Comparison of ENCODE assay signal across 9 cellular contexts in genomic region chr17:61635913-61636432, GRCh38. TPM values are rescaled to one million over a fixed set of nuclear protein-coding genes. Genes with fewer than 3 reads are reported as not detected.
DNase-seq lines count a peak whose midpoint lies in the region; TF ChIP-seq lines count a peak whose summit lies in the region.
"Had no signal": no experiment of that assay in that cellular context is flagged by ENCODE, and none has a peak within 500 bp of the region (broad histone marks: within the 10 kb centered on the region; RNA-seq: fewer than 3 reads in every experiment).

No MANE protein-coding gene starts in this region.

- no peak overlapping the region for H3K9ac ChIP-seq in smooth muscle cell (ENCODE audit: low read depth)

- intact Hi-C loops in vagina (cut with DNase I): no loop called here

- 15% methylated on average over 3 of the region's 3 CpGs for WGBS in smooth muscle cell (ENCODE audit: low lambda C conversion rate)

- H3K36me3 ChIP-seq in HAP-1 (replicated peaks): no peaks in the 10 kb centered on the region
- H3K36me3 ChIP-seq in smooth muscle cell (ENCODE audit: low read depth): no peaks in the 10 kb centered on the region
- H3K36me3 ChIP-seq in vagina: no peaks in the 10 kb centered on the region

- H3K4me3 ChIP-seq in HAP-1 (no peak overlapping the region), smooth muscle cell (no peak overlapping the region), vagina (no peak overlapping the region)

- no peaks in the 10 kb centered on the region for H3K27me3 ChIP-seq in HAP-1 (ENCODE audit: low read depth)
- H3K27me3 ChIP-seq in smooth muscle cell (ENCODE audit: low read depth): peaks cover 9% of the 10 kb centered on the region
- H3K27me3 ChIP-seq in vagina: no peaks in the 10 kb centered on the region

- peak; percentile 93 for TF ChIP-seq CTCF in C4-2B (conservative IDR thresholded peaks at IDR 0.05)
- peak; percentile 55 for TF ChIP-seq CTCF in smooth muscle cell (IDR thresholded peaks at IDR 0.05; ENCODE audit: borderline replicate concordance, insufficient read depth, poor library complexity, severe bottlenecking)
- TF ChIP-seq CTCF in vagina (IDR thresholded peaks at IDR 0.05): peak in 1 of 3 experiments; percentile 11

- H3K4me2 ChIP-seq in smooth muscle cell: no peak overlapping the region

- H2AFZ ChIP-seq in smooth muscle cell (ENCODE audit: low read depth): no peak overlapping the region

- H3F3A ChIP-seq in smooth muscle cell (ENCODE audit: low read depth): no peaks in the 10 kb centered on the region

- in situ Hi-C loops in HAP-1 (cut with MboI; ENCODE audit: low sequenced_read_pairs): loop anchor here (5.0 to 10.0 kb wide), 2 partner anchors 201 to 469 kb away; no protein-coding TSS in a partner anchor

- no peaks in the 10 kb centered on the region for H4K20me1 ChIP-seq in smooth muscle cell (ENCODE audit: low read depth)

- no peaks in the 10 kb centered on the region for H3K79me2 ChIP-seq in smooth muscle cell (ENCODE audit: low read depth)

- H3K27ac ChIP-seq in C4-2B (no peak overlapping the region), smooth muscle cell (ENCODE audit: low read depth) (no peak overlapping the region), vagina (no peak overlapping the region)

- DNase-seq in HAP-1 (ENCODE audit: low spot score in 2 of 2) (peak; percentile 68 to 80), NCI-H748 (lab: John Stamatoyannopoulos, UW; ENCODE audit: unreplicated experiment) (peak; percentile 61), fibroblast of peridontal ligament (ENCODE audit: extremely low read depth) (peak; percentile 83), smooth muscle cell (lab: John Stamatoyannopoulos, UW; ENCODE audit: unreplicated experiment) (no peak), OCI-M2 (lab: John Stamatoyannopoulos, UW; ENCODE audit: unreplicated experiment) (no peak), vagina (ENCODE audit: extremely low spot score in 2 of 2) (no peak)
- DNase-seq in activated CD4-positive, alpha-beta T cell treated with anti-CD3 and anti-CD28 coated beads, Interleukin-2, amount 50 U/mL, for 48 hours: peak; percentile 56 to 58

- no peak for TF ChIP-seq POLR2A in vagina (IDR thresholded peaks at IDR 0.05)

- no peaks in the 10 kb centered on the region for H3K9me3 ChIP-seq in HAP-1
- H3K9me3 ChIP-seq in smooth muscle cell (replicated peaks; ENCODE audit: low read depth): no peaks in the 10 kb centered on the region
- no peaks in the 10 kb centered on the region for H3K9me3 ChIP-seq in vagina

- H3K4me1 ChIP-seq in HAP-1 (no peaks in the 10 kb centered on the region), smooth muscle cell (ENCODE audit: low read depth) (no peaks in the 10 kb centered on the region), vagina (no peaks in the 10 kb centered on the region)

RNA-seq across cellular contexts. Expression of gene NACA2, which starts 45.0 kb away (rescaled TPM):
- total RNA-seq in smooth muscle cell (not detected in 2 replicates), vagina (not detected)
- not detected in 2 replicates for polyA plus RNA-seq in smooth muscle cell
- polyA plus RNA-seq: IgD-negative memory B cell had no signal

Comparison
In these comparisons a context has a peak if more than half of its experiments do, and no peak if none do; other contexts are left out.
1. DNase-seq: peak in HAP-1 (2 of 2), NCI-H748 (single experiment), activated CD4-positive, alpha-beta T cell treated with anti-CD3 and anti-CD28 coated beads, Interleukin-2, amount 50 U/mL, for 48 hours (2 of 2) and fibroblast of peridontal ligament (single experiment); none in smooth muscle cell (single experiment), OCI-M2 (single experiment) and vagina (0 of 2).